ENCODE assay signal across 14 cellular contexts in genomic region chr6:143128346-143129015, GRCh38.
"Had no signal": no experiment of that assay in that cellular context is flagged by ENCODE, and none has a peak within 500 bp of the region (broad histone marks: within the 10 kb centered on the region; RNA-seq: fewer than 3 reads in every experiment).

No MANE protein-coding gene starts in this region.

- H3K4me3 ChIP-seq: dorsolateral prefrontal cortex, left lung, pancreas, upper lobe of right lung had no signal

- DNase-seq: activated CD4-positive, alpha-beta T cell treated with anti-CD3 and anti-CD28 coated beads, Interleukin-2, amount 50 U/mL, for 1 hour; activated CD8-positive, alpha-beta memory T cell treated with anti-CD3 and anti-CD28 coated beads for 24 hours; activated naive CD4-positive, alpha-beta T cell; activated naive CD8-positive, alpha-beta T cell treated with anti-CD3 and anti-CD28 coated beads, Interleukin-2, amount 10 ng/mL, durations not matched to agents 7 days and 5 days; anterior cingulate cortex; endodermal cell; kidney; left lung; mammary epithelial cell; pancreas; stimulated activated CD4-positive, alpha-beta T cell treated with anti-CD3 and anti-CD28 coated beads, Interleukin-1b, Interleukin-23, amount 100 ng/mL, for 48 hours; stimulated activated naive CD8-positive, alpha-beta T cell treated with anti-CD3 and anti-CD28 coated beads, Interleukin-15, amount 100 ng/mL, for 72 hours; upper lobe of right lung had no signal

- H3K27ac ChIP-seq: left lung, pancreas, upper lobe of right lung had no signal

- H3K4me1 ChIP-seq: left lung, pancreas, upper lobe of right lung had no signal

- H3K27me3 ChIP-seq: dorsolateral prefrontal cortex, left lung, pancreas, upper lobe of right lung had no signal

- ATAC-seq: left lung; pancreas; stimulated activated naive CD8-positive, alpha-beta T cell treated with anti-CD3 and anti-CD28 coated beads, Interleukin-15, amount 100 ng/mL, for 72 hours; upper lobe of right lung had no signal

- FAIRE-seq: kidney, pancreas had no signal

- H3K9me3 ChIP-seq: pancreas had no signal

- H3K36me3 ChIP-seq: left lung, pancreas, upper lobe of right lung had no signal
